In genomic region chr6:168447282-168447681, GRCh38 we compare ENCODE assay signal across 18 cellular contexts. TPM values are rescaled to one million over a fixed set of nuclear protein-coding genes. Genes with fewer than 3 reads are reported as not detected.
"Had no signal": no experiment of that assay in that cellular context is flagged by ENCODE, and none has a peak within 500 bp of the region (broad histone marks: within the 10 kb centered on the region; RNA-seq: fewer than 3 reads in every experiment).

No MANE protein-coding gene starts in this region.

- DNase-seq: activated CD4-positive, alpha-beta T cell treated with anti-CD3 and anti-CD28 coated beads for 36 hours; activated CD8-positive, alpha-beta T cell treated with anti-CD3 and anti-CD28 coated beads for 36 hours; activated effector memory CD4-positive, alpha-beta T cell treated with anti-CD3 and anti-CD28 coated beads, Interleukin-2, amount 50 U/mL, for 16 hours; activated T-cell treated with anti-CD3 and anti-CD28 coated beads, Interleukin-2, amount 50 U/mL, for 48 hours; body of pancreas; central memory CD4-positive, alpha-beta T cell; colonic mucosa; islet precursor cell; natural killer cell; tibial artery; uterus had no signal

- H3K36me3 Mint-ChIP-seq: activated naive CD4-positive, alpha-beta T cell treated with anti-CD3 and anti-CD28 coated beads, Interleukin-2, amount 50 U/mL, for 24 hours; natural killer cell; stimulated activated effector memory CD8-positive, alpha-beta T cell treated with anti-CD3 and anti-CD28 coated beads, Interleukin-12 subunit alpha, Interleukin-12 subunit beta, amount 100 ng/mL, for 72 hours had no signal

- ATAC-seq: activated CD4-positive, alpha-beta T cell treated with anti-CD3 and anti-CD28 coated beads for 36 hours; activated CD8-positive, alpha-beta T cell treated with anti-CD3 and anti-CD28 coated beads for 36 hours; body of pancreas; esophagus mucosa; natural killer cell; stimulated activated effector memory CD8-positive, alpha-beta T cell treated with anti-CD3 and anti-CD28 coated beads, Interleukin-12 subunit alpha, Interleukin-12 subunit beta, amount 100 ng/mL, for 72 hours had no signal

- H3K27me3 ChIP-seq: body of pancreas, tibial artery, uterus had no signal

- H3K27ac ChIP-seq: body of pancreas, colonic mucosa, hepatocyte, VCaP had no signal

- H3K9me3 Mint-ChIP-seq: activated CD8-positive, alpha-beta T cell treated with anti-CD3 and anti-CD28 coated beads for 36 hours; activated naive CD4-positive, alpha-beta T cell treated with anti-CD3 and anti-CD28 coated beads, Interleukin-2, amount 50 U/mL, for 24 hours; natural killer cell; stimulated activated effector memory CD8-positive, alpha-beta T cell treated with anti-CD3 and anti-CD28 coated beads, Interleukin-12 subunit alpha, Interleukin-12 subunit beta, amount 100 ng/mL, for 72 hours had no signal

- H3K4me1 Mint-ChIP-seq: activated CD4-positive, alpha-beta T cell treated with anti-CD3 and anti-CD28 coated beads for 36 hours; activated naive CD4-positive, alpha-beta T cell treated with anti-CD3 and anti-CD28 coated beads, Interleukin-2, amount 50 U/mL, for 24 hours had no signal

- H3K9me3 ChIP-seq: body of pancreas, colonic mucosa, tibial artery, uterus had no signal

- H3K4me1 ChIP-seq: body of pancreas, colonic mucosa, uterus had no signal

- H3K4me3 Mint-ChIP-seq: activated CD4-positive, alpha-beta T cell treated with anti-CD3 and anti-CD28 coated beads for 36 hours; activated CD8-positive, alpha-beta T cell treated with anti-CD3 and anti-CD28 coated beads for 36 hours; activated naive CD4-positive, alpha-beta T cell treated with anti-CD3 and anti-CD28 coated beads, Interleukin-2, amount 50 U/mL, for 24 hours; natural killer cell; stimulated activated effector memory CD8-positive, alpha-beta T cell treated with anti-CD3 and anti-CD28 coated beads, Interleukin-12 subunit alpha, Interleukin-12 subunit beta, amount 100 ng/mL, for 72 hours had no signal

- H3K4me3 ChIP-seq: body of pancreas, colonic mucosa, hepatocyte, tibial artery, uterus had no signal

- H3K27ac Mint-ChIP-seq: activated CD4-positive, alpha-beta T cell treated with anti-CD3 and anti-CD28 coated beads for 36 hours; activated CD8-positive, alpha-beta T cell treated with anti-CD3 and anti-CD28 coated beads for 36 hours; activated naive CD4-positive, alpha-beta T cell treated with anti-CD3 and anti-CD28 coated beads, Interleukin-2, amount 50 U/mL, for 24 hours; natural killer cell; stimulated activated effector memory CD8-positive, alpha-beta T cell treated with anti-CD3 and anti-CD28 coated beads, Interleukin-12 subunit alpha, Interleukin-12 subunit beta, amount 100 ng/mL, for 72 hours had no signal

- H3K36me3 ChIP-seq: colonic mucosa, tibial artery, uterus had no signal

- H3K4me2 ChIP-seq: hepatocyte had no signal

RNA-seq across cellular contexts. Expression of gene SMOC2, which starts 6.3 kb away (rescaled TPM):
- total RNA-seq: activated CD4-positive, alpha-beta T cell treated with anti-CD3 and anti-CD28 coated beads for 36 hours; activated CD8-positive, alpha-beta T cell treated with anti-CD3 and anti-CD28 coated beads for 36 hours; glomerular endothelial cell; lung microvascular endothelial cell; natural killer cell had no signal
